In the genomic region with DNA sequence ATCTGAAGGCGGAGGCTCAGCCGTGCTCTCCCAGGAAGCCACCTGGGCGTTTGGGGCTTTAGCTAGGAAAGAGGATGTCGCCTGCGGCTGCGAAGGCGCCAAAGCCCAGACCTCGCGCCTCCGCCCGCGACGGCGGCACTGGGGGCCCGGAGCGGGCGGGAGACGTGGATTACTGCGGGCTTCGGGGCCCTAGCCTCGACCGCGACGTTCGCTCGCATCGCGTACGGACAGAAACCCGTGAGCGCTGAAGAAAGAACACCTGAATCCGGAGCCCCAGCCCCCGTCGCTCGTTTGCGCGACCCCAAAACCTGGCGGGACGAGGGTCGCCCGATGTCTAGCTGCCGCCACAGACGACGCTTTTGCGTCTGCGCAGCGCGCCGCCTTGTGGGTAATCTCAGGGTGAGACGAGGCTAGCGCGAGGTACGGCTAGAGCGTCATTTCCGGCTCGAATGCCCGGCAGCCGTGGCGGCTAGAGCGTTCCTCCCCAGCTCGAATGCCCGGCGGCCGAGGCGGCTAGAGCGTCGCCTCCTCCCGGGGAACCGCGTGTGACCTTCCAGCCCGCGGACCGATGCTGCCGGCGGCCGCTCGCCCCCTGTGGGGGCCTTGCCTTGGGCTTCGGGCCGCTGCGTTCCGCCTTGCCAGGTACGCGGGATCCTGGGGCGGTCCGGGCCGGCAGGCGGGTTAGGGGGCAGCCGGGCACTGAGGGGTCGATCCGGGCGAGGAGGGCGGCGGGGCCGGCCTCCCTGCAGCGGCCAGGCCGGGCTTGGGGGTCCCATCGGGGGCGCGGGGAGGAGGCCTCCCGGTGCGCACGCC, we compare ENCODE assay signal across 8 cellular contexts. TPM values are rescaled to one million over a fixed set of nuclear protein-coding genes. Genes with fewer than 3 reads are reported as not detected.
A peak's percentile ranks its signal among the peaks of the same experiment; 100 is the strongest.
DNase-seq lines count a peak whose midpoint lies in the region; ATAC-seq and TF ChIP-seq lines count a peak whose summit lies in the region.

A gene (plus strand): TSS at position 434 of the 813 bp plus-strand sequence. CDS start 135 bp downstream, at position 569.

- in situ Hi-C loops in transverse colon (cut with MboI; ENCODE audit: low pct_ligation_motif_present in 1 of 4, low pct_unique_long_range_greater_than_20kb in 1 of 4, low sequenced_read_pairs in 3 of 4) = no loop called here

- peak; percentile 35 for TF ChIP-seq EP300 in transverse colon (IDR thresholded peaks at IDR 0.05; ENCODE audit: low read depth)

- H3K36me3 ChIP-seq in adipocyte (ENCODE audit: control insufficient read depth, insufficient read depth, low read length, severe bottlenecking) (peaks cover 58% of the 10 kb centered on the region), heart left ventricle (peaks cover 0 to 78% (median 68%) of the 10 kb centered on the region in 9 donors), transverse colon (peaks cover 0 to 22% (median 7%) of the 10 kb centered on the region in 4 donors)

- peak within 1 kb of the TSS; percentile 99 for H3K9ac ChIP-seq in adipocyte (ENCODE audit: low read length)

- peaks cover 23% of the 10 kb centered on the region for H3K4me1 ChIP-seq in adipocyte (ENCODE audit: control insufficient read depth, insufficient read depth, low read length)
- peaks cover 0 to 36% (median 28%) of the 10 kb centered on the region in 12 donors for H3K4me1 ChIP-seq in heart left ventricle
- H3K4me1 ChIP-seq in transverse colon = peaks cover 21 to 36% (median 30%) of the 10 kb centered on the region in 4 donors

- peak within 1 kb of the TSS; percentile 41 to 97 (median 92) for H3K27ac ChIP-seq in heart left ventricle
- peak within 1 kb of the TSS; percentile 92 to 99 (median 97) for H3K27ac ChIP-seq in transverse colon

- TF ChIP-seq CTCF in GM12864 (IDR thresholded peaks at IDR 0.05; ENCODE audit: low read depth, low read length, missing control alignments) (no peak), heart left ventricle (IDR thresholded peaks at IDR 0.05) (peak in 9 of 12 donors; percentile 13 to 49 (median 32)), transverse colon (IDR thresholded peaks at IDR 0.05) (peak in 4 of 5 experiments; percentile 34 to 73 (median 50))

- peak in 1 of 2 donors; percentile 89 for TF ChIP-seq POLR2A in heart left ventricle (IDR thresholded peaks at IDR 0.05)
- peak; percentile 90 for TF ChIP-seq POLR2A in transverse colon (IDR thresholded peaks at IDR 0.05)

- WGBS in heart left ventricle, 4 donors = 0% methylated on average over 47 to 102 of the region's 102 CpGs
- 1% methylated on average over 49 of the region's 102 CpGs; no CpG with 5 or more reads in 1 of the 2 donors for WGBS in transverse colon (ENCODE audit: low coverage in 1 of 2), 2 donors

- H3K9me3 ChIP-seq in adipocyte (ENCODE audit: control insufficient read depth, low read length) (no peaks in the 10 kb centered on the region), heart left ventricle (no peaks in the 10 kb centered on the region), transverse colon (no peaks in the 10 kb centered on the region)

- H3K4me3 ChIP-seq in GM12864 (ENCODE audit: low read depth, low read length) (peak within 1 kb of the TSS; percentile 81), adipocyte (ENCODE audit: low read length) (peak within 1 kb of the TSS; percentile 97), heart left ventricle (peak within 1 kb of the TSS; percentile 66 to 99 (median 88)), transverse colon (peak within 1 kb of the TSS; percentile 70 to 98 (median 92))

- H3K27me3 ChIP-seq in adipocyte (replicated peaks; ENCODE audit: control insufficient read depth, insufficient read depth, low read length) (no peaks in the 10 kb centered on the region), heart left ventricle (no peaks in the 10 kb centered on the region), transverse colon (no peaks in the 10 kb centered on the region)

- DNase-seq in GM12864 (ENCODE audit: low read depth) (peak; percentile 76), NCI-H1417 treated with DMSO at 0.1 percent for 48 hours (lab: John Stamatoyannopoulos, UW) (peak; percentile 50), T follicular helper cell (ENCODE audit: low read depth) (peak; percentile 81), adipocyte (ENCODE audit: low read depth) (peak; percentile 98), heart left ventricle (peak; percentile 94 to 96 (median 95)), pons (ENCODE audit: low spot score) (peak; percentile 93), transverse colon (peak; percentile 94)

- ATAC-seq in HG02642 (IDR thresholded peaks at IDR 0.05; ENCODE audit: poor library complexity, unreplicated experiment) = peak; percentile 85
- ATAC-seq in heart left ventricle = peak; percentile 87 to 95 (median 93)

- intact Hi-C loops in heart left ventricle (cut with DNase I) = no loop called here
- intact Hi-C loops in transverse colon (cut with DNase I; ENCODE audit: low total_unique reads) = no loop called here

RNA-seq across cellular contexts. Expression of the gene that starts here (rescaled TPM):
- total RNA-seq in heart left ventricle = 100 to 1,000 TPM in 8 of 9 donors, 10 to 100 TPM in 1; 98.8 to 182 (median 133) TPM
- 100 to 1,000 TPM; 343 to 525 TPM for polyA plus RNA-seq in heart left ventricle
- 100 to 1,000 TPM in 3 of 4 donors, 10 to 100 TPM in 1; 75.4 to 206 (median 114) TPM for total RNA-seq in transverse colon

Comparison
In these comparisons a context has a peak if more than half of its experiments do, and no peak if none do; other contexts are left out.
1. Peak in every context shown above with its lines: DNase-seq, ATAC-seq, H3K4me3 ChIP-seq and H3K27ac ChIP-seq.